In the genomic region with DNA sequence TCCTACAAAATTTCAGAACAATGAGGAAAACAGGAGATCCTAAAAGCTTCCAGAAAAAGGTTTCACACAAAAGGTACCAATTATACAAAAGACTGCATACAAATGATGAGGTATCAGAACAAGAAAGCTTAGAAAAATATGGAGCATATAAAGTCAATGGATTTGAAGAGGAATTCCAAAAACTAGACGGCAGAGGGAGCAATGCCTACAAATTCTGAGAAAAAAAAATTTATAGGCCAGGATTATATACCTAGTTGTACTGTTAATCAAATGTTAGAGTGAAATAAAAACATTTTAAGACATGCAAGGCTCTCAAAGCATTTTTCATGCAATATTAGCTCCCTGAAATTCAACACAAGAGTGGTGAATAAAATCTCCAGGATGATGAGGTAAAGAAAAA, we compare ENCODE assay signal across 19 cellular contexts.
DNase-seq lines count a peak whose midpoint lies in the region; ATAC-seq and TF ChIP-seq lines count a peak whose summit lies in the region.
"Had no signal": no experiment of that assay in that cellular context is flagged by ENCODE, and none has a peak within 500 bp of the region (broad histone marks: within the 10 kb centered on the region; RNA-seq: fewer than 3 reads in every experiment).

No MANE protein-coding gene starts in this region.

- H3K27me3 Mint-ChIP-seq in T-helper 2 cell treated with Interferon-gamma antibody and Interleukin-4, amounts not matched to agents 5 μg/mL and 100 μg/mL, for 36 hours (ENCODE audit: low read depth), result no peaks in the 10 kb centered on the region

- peak; percentile 45 for TF ChIP-seq CTCF in LNCAP (IDR thresholded peaks at IDR 0.05)
- TF ChIP-seq CTCF in fibroblast of villous mesenchyme (IDR thresholded peaks at IDR 0.05; ENCODE audit: insufficient read depth, low read depth, low read length), result no peak

- DNase-seq in Daoy (ENCODE audit: low read depth), result peak; percentile 2
- peak; percentile 38 for DNase-seq in SK-MEL-5 (ENCODE audit: low read depth, low spot score)
- peak; percentile 6 for DNase-seq in fibroblast of villous mesenchyme (ENCODE audit: low read depth)
- no peak for DNase-seq in COR-L47 (lab: John Stamatoyannopoulos, UW)
- DNase-seq in T-helper 2 cell treated with Interferon-gamma antibody and Interleukin-4, amounts not matched to agents 5 μg/mL and 100 μg/mL, for 36 hours (ENCODE audit: low spot score), result no peak
- DNase-seq: DMS79 treated with DMSO at 0.1 percent for 48 hours, GF-D8, IMR-90, Kasumi-1, NCI-H1436 treated with DMSO at 0.1 percent for 48 hours, NCI-H2081 treated with DMSO at 0.1 percent for 48 hours, NCI-H226, NCI-H526, SIG-M5, T1000 had no signal

- H3K36me3 Mint-ChIP-seq in T-helper 2 cell treated with Interferon-gamma antibody and Interleukin-4, amounts not matched to agents 5 μg/mL and 100 μg/mL, for 36 hours (ENCODE audit: low read depth), result peaks cover 2% of the 10 kb centered on the region

- H3K4me3 Mint-ChIP-seq in T-helper 2 cell treated with Interferon-gamma antibody and Interleukin-4, amounts not matched to agents 5 μg/mL and 100 μg/mL, for 36 hours, result no peak overlapping the region

- in situ Hi-C loops in SK-MEL-5 (cut with HindIII; ENCODE audit: low pct_unique_long_range_greater_than_20kb, low sequenced_read_pairs), result no loop called here

- H3K9me3 Mint-ChIP-seq in T-helper 2 cell treated with Interferon-gamma antibody and Interleukin-4, amounts not matched to agents 5 μg/mL and 100 μg/mL, for 36 hours, result peaks cover 18% of the 10 kb centered on the region

- no peaks in the 10 kb centered on the region for H3K4me1 Mint-ChIP-seq in T-helper 2 cell treated with Interferon-gamma antibody and Interleukin-4, amounts not matched to agents 5 μg/mL and 100 μg/mL, for 36 hours (ENCODE audit: low read depth)

- no peak overlapping the region for H3K27ac Mint-ChIP-seq in T-helper 2 cell treated with Interferon-gamma antibody and Interleukin-4, amounts not matched to agents 5 μg/mL and 100 μg/mL, for 36 hours

- H3K4me3 ChIP-seq in fibroblast of villous mesenchyme (ENCODE audit: low read depth, low read length), result no peak overlapping the region
- H3K4me3 ChIP-seq: BLaER1 treated with 17β-estradiol and CSF1 and Interleukin-3, amounts not matched to agents 10 nM and 100 nM had no signal

- ATAC-seq in HG02852 (IDR thresholded peaks at IDR 0.05; ENCODE audit: unreplicated experiment), result no peak
- no peak for ATAC-seq in GM18909 (IDR thresholded peaks at IDR 0.05; ENCODE audit: poor library complexity, unreplicated experiment)

Comparison
In these comparisons a context has a peak if more than half of its experiments do, and no peak if none do; other contexts are left out.
1. DNase-seq: peak in Daoy (single experiment), SK-MEL-5 (single experiment) and fibroblast of villous mesenchyme (single experiment); none in COR-L47 (single experiment) and T-helper 2 cell treated with Interferon-gamma antibody and Interleukin-4, amounts not matched to agents 5 μg/mL and 100 μg/mL, for 36 hours (single experiment).